ENCODE assay signal across 12 cellular contexts in genomic region chr13:109870281-109871017, GRCh38.
DNase-seq lines count a peak whose midpoint lies in the region; ATAC-seq and TF ChIP-seq lines count a peak whose summit lies in the region.
"Had no signal": no experiment of that assay in that cellular context is flagged by ENCODE, and none has a peak within 500 bp of the region (broad histone marks: within the 10 kb centered on the region; RNA-seq: fewer than 3 reads in every experiment).

No MANE protein-coding gene starts in this region.

- peak overlapping the region; percentile 59 for H2BK12ac ChIP-seq in trophoblast cell (ENCODE audit: low read length)

- ATAC-seq in GM18511 (IDR thresholded peaks at IDR 0.05; ENCODE audit: unreplicated experiment) = no peak
- ATAC-seq: activated T-helper 17 cell treated with anti-CD3 and anti-CD28 coated beads, Interleukin-2, amount 50 U/mL, for 72 hours; effector memory CD8-positive, alpha-beta T cell had no signal

- H3K27me3 ChIP-seq in ACC112 (ENCODE audit: insufficient read depth, low read length) (no peaks in the 10 kb centered on the region), SJCRH30 (no peaks in the 10 kb centered on the region), trophoblast cell (ENCODE audit: insufficient read depth, low read length) (no peaks in the 10 kb centered on the region), smooth muscle cell (ENCODE audit: low read depth) (peaks cover 4% of the 10 kb centered on the region)

- no peak for DNase-seq in SJCRH30
- no peak for DNase-seq in fibroblast of pulmonary artery (ENCODE audit: low read depth)
- DNase-seq in trophoblast cell = peak; percentile 59 to 70
- DNase-seq in Kasumi-1 (lab: John Stamatoyannopoulos, UW) = no peak
- DNase-seq in smooth muscle cell (lab: John Stamatoyannopoulos, UW; ENCODE audit: unreplicated experiment) = no peak
- no peak for DNase-seq in NCI-H1105 treated with DMSO at 0.1 percent for 48 hours (lab: John Stamatoyannopoulos, UW)
- DNase-seq: effector memory CD8-positive, alpha-beta T cell had no signal

- no peak overlapping the region for H4K8ac ChIP-seq in trophoblast cell (ENCODE audit: low read depth, low read length)

- H2AK5ac ChIP-seq in trophoblast cell (ENCODE audit: low read length) = no peak overlapping the region

- no peak overlapping the region for H3K4ac ChIP-seq in trophoblast cell (ENCODE audit: low read depth, low read length)

- no peak overlapping the region for H2BK5ac ChIP-seq in trophoblast cell (ENCODE audit: low read depth, low read length, poor library complexity)

- H3K79me2 ChIP-seq in ACC112 (ENCODE audit: control insufficient read depth, insufficient read depth, low read length, unreplicated experiment) = no peaks in the 10 kb centered on the region
- H3K79me2 ChIP-seq in trophoblast cell (ENCODE audit: control insufficient read depth, insufficient read depth, low read length, poor library complexity) = no peaks in the 10 kb centered on the region
- no peaks in the 10 kb centered on the region for H3K79me2 ChIP-seq in smooth muscle cell (ENCODE audit: low read depth)

- H2BK120ac ChIP-seq in trophoblast cell (ENCODE audit: insufficient read depth, low read length, poor library complexity) = no peak overlapping the region

- H3K4me3 ChIP-seq in ACC112 (ENCODE audit: low read depth, low read length) (peak overlapping the region; percentile 73; the same call in 1 of the 2 replicates), SJCRH30 (peak overlapping the region; percentile 53), fibroblast of pulmonary artery (replicated peaks; ENCODE audit: low read depth, low read length) (peak overlapping the region; percentile 43), trophoblast cell (ENCODE audit: low read depth, low read length) (no peak overlapping the region), smooth muscle cell (no peak overlapping the region)
- H3K4me3 ChIP-seq: SK-N-MC had no signal

- no peak overlapping the region for H4K12ac ChIP-seq in trophoblast cell (ENCODE audit: low read depth, low read length)

- no peak overlapping the region for H3K18ac ChIP-seq in trophoblast cell (ENCODE audit: low read length)

- H3K4me1 ChIP-seq in ACC112 (ENCODE audit: control insufficient read depth, insufficient read depth, low read length, unreplicated experiment) (peaks cover 41% of the 10 kb centered on the region), SJCRH30 (peaks cover 10% of the 10 kb centered on the region), trophoblast cell (ENCODE audit: control insufficient read depth in 1 of 2, insufficient read depth in 2 of 2, low read length in 2 of 2) (peaks cover 3 to 5% of the 10 kb centered on the region in 2 experiments), smooth muscle cell (ENCODE audit: low read depth) (no peaks in the 10 kb centered on the region)
- H3K4me1 ChIP-seq: prostate gland had no signal

- no peak overlapping the region for H3K14ac ChIP-seq in trophoblast cell (ENCODE audit: low read length)

- H3K27ac ChIP-seq in ACC112 (ENCODE audit: low read depth, low read length) (peak overlapping the region; percentile 35), SJCRH30 (peak overlapping the region; percentile 48), trophoblast cell (ENCODE audit: low read depth, low read length) (no peak overlapping the region), smooth muscle cell (ENCODE audit: low read depth) (no peak overlapping the region)
- H3K27ac ChIP-seq: SK-N-MC had no signal

- no peaks in the 10 kb centered on the region for H4K20me1 ChIP-seq in smooth muscle cell (ENCODE audit: low read depth)

- TF ChIP-seq CTCF in fibroblast of pulmonary artery (IDR thresholded peaks at IDR 0.05; ENCODE audit: low read length, missing control alignments) = no peak
- no peak for TF ChIP-seq CTCF in smooth muscle cell (IDR thresholded peaks at IDR 0.05; ENCODE audit: borderline replicate concordance, insufficient read depth, poor library complexity, severe bottlenecking)

- H3K4me2 ChIP-seq in trophoblast cell (ENCODE audit: low read length) (no peak overlapping the region), smooth muscle cell (no peak overlapping the region)

- H4K91ac ChIP-seq in trophoblast cell (ENCODE audit: low read depth, low read length) = peak overlapping the region; percentile 42

- H3K36me3 ChIP-seq in ACC112 (ENCODE audit: insufficient read depth, low read length) = no peaks in the 10 kb centered on the region
- H3K36me3 ChIP-seq in SJCRH30 = no peaks in the 10 kb centered on the region
- no peaks in the 10 kb centered on the region for H3K36me3 ChIP-seq in trophoblast cell (ENCODE audit: control insufficient read depth in 1 of 2, insufficient read depth in 2 of 2, low read length in 2 of 2)
- H3K36me3 ChIP-seq in smooth muscle cell (ENCODE audit: low read depth) = no peaks in the 10 kb centered on the region
- H3K36me3 ChIP-seq: prostate gland had no signal

- H3K9me3 ChIP-seq in SJCRH30 (replicated peaks) (no peaks in the 10 kb centered on the region), trophoblast cell (ENCODE audit: insufficient read depth, low read depth, low read length) (peaks cover 2% of the 10 kb centered on the region), smooth muscle cell (replicated peaks; ENCODE audit: low read depth) (no peaks in the 10 kb centered on the region)
- H3K9me3 ChIP-seq: prostate gland had no signal

- H2AFZ ChIP-seq in ACC112 (ENCODE audit: low read length, unreplicated experiment) (no peak overlapping the region), trophoblast cell (ENCODE audit: insufficient read depth, low read length, poor library complexity) (no peak overlapping the region), smooth muscle cell (ENCODE audit: low read depth) (no peak overlapping the region)

- H3F3A ChIP-seq in smooth muscle cell (ENCODE audit: low read depth) = no peaks in the 10 kb centered on the region

- WGBS in trophoblast cell (ENCODE audit: extremely low coverage, insufficient coverage, insufficient read length) = no CpG with 5 or more reads among the region's 10 CpGs
- 75% methylated on average over 10 of the region's 10 CpGs for WGBS in smooth muscle cell (ENCODE audit: low lambda C conversion rate)

- peaks cover 3% of the 10 kb centered on the region for H3K79me1 ChIP-seq in trophoblast cell (ENCODE audit: low read length)

- no peak overlapping the region for H3K23ac ChIP-seq in trophoblast cell (ENCODE audit: low read length)

- H3K9ac ChIP-seq in trophoblast cell (ENCODE audit: low read length) = no peak overlapping the region
- H3K9ac ChIP-seq in smooth muscle cell (ENCODE audit: low read depth) = no peak overlapping the region

Comparison
In these comparisons a context has a peak if more than half of its experiments do, and no peak if none do; other contexts are left out.
1. H3K27ac ChIP-seq: peak in ACC112 (single experiment) and SJCRH30 (single experiment); none in trophoblast cell (single experiment) and smooth muscle cell (single experiment).
2. H3K4me3 ChIP-seq: peak in ACC112 (single experiment), SJCRH30 (single experiment) and fibroblast of pulmonary artery (single experiment); none in trophoblast cell (single experiment) and smooth muscle cell (single experiment).
3. DNase-seq: peak in trophoblast cell (2 of 2); none in SJCRH30 (0 of 2), fibroblast of pulmonary artery (single experiment), Kasumi-1 (0 of 2), smooth muscle cell (single experiment) and NCI-H1105 treated with DMSO at 0.1 percent for 48 hours (single experiment).